34 cellular contexts compared by ENCODE assay signal in genomic region chr1:166270476-166271150, GRCh38.
"Had no signal": no experiment of that assay in that cellular context is flagged by ENCODE, and none has a peak within 500 bp of the region (broad histone marks: within the 10 kb centered on the region; RNA-seq: fewer than 3 reads in every experiment).

No MANE protein-coding gene starts in this region.

- H3K4me2 ChIP-seq: KMS-11 had no signal

- H3K27ac ChIP-seq: KMS-11 had no signal

- H3K36me3 ChIP-seq: MG63 had no signal

- H3K27me3 ChIP-seq: MG63 had no signal

- H3K9ac ChIP-seq: KMS-11 had no signal

- DNase-seq: Karpas-422, Kasumi-1, MG63, MM.1S, MV-4-11, NCI-H1048, NCI-H1092, NCI-H1092 treated with DMSO at 0.1 percent for 48 hours, NCI-H1105, NCI-H1105 treated with DMSO at 0.1 percent for 48 hours, NCI-H1417, NCI-H1417 treated with DMSO at 0.1 percent for 48 hours, NCI-H1436, NCI-H1436 treated with DMSO at 0.1 percent for 48 hours, NCI-H146, NCI-H1694, NCI-H1694 treated with DMSO at 0.1 percent for 48 hours, NCI-H187, NCI-H187 treated with DMSO at 0.1 percent for 48 hours, NCI-H1930, NCI-H2029, NCI-H2029 treated with DMSO at 0.1 percent for 48 hours, NCI-H2081, NCI-H2081 treated with DMSO at 0.1 percent for 48 hours, NCI-H2107, NCI-H2171, NCI-H2171 treated with DMSO at 0.1 percent for 48 hours, NCI-H2227 treated with DMSO at 0.1 percent for 48 hours, NCI-H226, NCI-H345, NCI-H446, NCI-H446 treated with DMSO at 0.1 percent for 48 hours, NCI-H510A had no signal

- H3K9me3 ChIP-seq: MG63 had no signal

- H3K4me3 ChIP-seq: MG63 had no signal
